8 cellular contexts compared by ENCODE assay signal in genomic region chr12:77133566-77133965, GRCh38.
A peak's percentile ranks its signal among the peaks of the same experiment; 100 is the strongest.
DNase-seq lines count a peak whose midpoint lies in the region; ATAC-seq and TF ChIP-seq lines count a peak whose summit lies in the region.

No MANE protein-coding gene starts in this region.

- CTCF ChIA-PET in mammary epithelial cell (lab: Charles Lee; ENCODE audit: low non-redundant PET), result no interaction called here

- WGBS in mammary epithelial cell (ENCODE audit: low coverage, missing lambda C conversion rate), result 17% methylated on average over 3 of the region's 3 CpGs

- no peak overlapping the region for H3K9ac ChIP-seq in mammary epithelial cell (ENCODE audit: insufficient read depth, low read length)

- no TSS peak for BruUV-seq in mammary epithelial cell (replicated peaks; lab: Mats Ljungman, UMichigan)

- H3K4me2 ChIP-seq in mammary epithelial cell (ENCODE audit: insufficient read depth, low read depth, low read length), result no peak overlapping the region

- no peak for ATAC-seq in lower lobe of right lung
- no peak for ATAC-seq in HG03095 (IDR thresholded peaks at IDR 0.05; ENCODE audit: unreplicated experiment)

- H3K27me3 ChIP-seq in mammary epithelial cell (ENCODE audit: insufficient read depth, low read length), result no peaks in the 10 kb centered on the region
- no peaks in the 10 kb centered on the region for H3K27me3 ChIP-seq in lower lobe of right lung (ENCODE audit: low read depth)

- H2AFZ ChIP-seq in mammary epithelial cell (ENCODE audit: low read depth, low read length), result no peak overlapping the region

- TF ChIP-seq CTCF in mammary epithelial cell (conservative IDR thresholded peaks at IDR 0.05 in 1 of 2, IDR thresholded peaks at IDR 0.05 in 1 of 2; ENCODE audit: extremely low read depth in 1 of 2, insufficient read depth in 1 of 2, low read depth in 1 of 2, low read length in 2 of 2), result no peak
- no peak for TF ChIP-seq CTCF in lower lobe of right lung (IDR thresholded peaks at IDR 0.05)

- H3K9me3 ChIP-seq in mammary epithelial cell (replicated peaks; ENCODE audit: insufficient read depth, low read length), result no peaks in the 10 kb centered on the region
- no peaks in the 10 kb centered on the region for H3K9me3 ChIP-seq in lower lobe of right lung

- H3K36me3 ChIP-seq in mammary epithelial cell (ENCODE audit: insufficient read depth, low read length), result no peaks in the 10 kb centered on the region
- no peaks in the 10 kb centered on the region for H3K36me3 ChIP-seq in lower lobe of right lung

- H3K4me1 ChIP-seq in mammary epithelial cell (ENCODE audit: insufficient read depth, low read length) (no peaks in the 10 kb centered on the region), lower lobe of right lung (no peaks in the 10 kb centered on the region)

- H4K20me1 ChIP-seq in mammary epithelial cell (ENCODE audit: insufficient read depth, low read length), result no peaks in the 10 kb centered on the region

- H3K4me3 ChIP-seq in mammary epithelial cell (replicated peaks in 1 of 3; ENCODE audit: insufficient read depth in 1 of 3, low read depth in 2 of 3, low read length in 3 of 3), result no peak overlapping the region
- no peak overlapping the region for H3K4me3 ChIP-seq in lower lobe of right lung

- in situ Hi-C loops in KBM-7 (cut with MboI; ENCODE audit: low pct_unique_long_range_greater_than_20kb, low sequenced_read_pairs) (no loop called here), mammary epithelial cell (cut with MboI; ENCODE audit: low sequenced_read_pairs in 2 of 2) (no loop called here)

- intact Hi-C loops in mammary epithelial cell (cut with micrococcal nuclease) (no loop called here), posterior vena cava (cut with DNase I) (no loop called here), lower lobe of right lung (cut with DNase I) (no loop called here)

- H3K27ac ChIP-seq in mammary epithelial cell (ENCODE audit: insufficient read depth, low read depth, low read length) (no peak overlapping the region), lower lobe of right lung (no peak overlapping the region)

- DNase-seq in activated CD4-positive, alpha-beta T cell treated with anti-CD3 and anti-CD28 coated beads for 48 hours, result peak; percentile 15
- no peak for DNase-seq in activated CD4-positive, alpha-beta T cell treated with anti-CD3 and anti-CD28 coated beads, Interleukin-2, amount 50 U/mL, for 4 hours
- DNase-seq in KBM-7, result peak; percentile 41
- peak; percentile 58 for DNase-seq in mammary epithelial cell
- peak; percentile 71 for DNase-seq in posterior vena cava (ENCODE audit: low spot score)
- no peak for DNase-seq in lower lobe of right lung
- no peak for DNase-seq in mesenteric fat pad (ENCODE audit: low spot score)

- H3K79me2 ChIP-seq in mammary epithelial cell (ENCODE audit: insufficient read depth, low read length), result no peaks in the 10 kb centered on the region

- dilution Hi-C loops in mammary epithelial cell (cut with HindIII; ENCODE audit: low sequenced_read_pairs), result no loop called here

Comparison
In these comparisons a context has a peak if more than half of its experiments do, and no peak if none do; other contexts are left out.
1. DNase-seq: peak in activated CD4-positive, alpha-beta T cell treated with anti-CD3 and anti-CD28 coated beads for 48 hours (single experiment), KBM-7 (single experiment), mammary epithelial cell (single experiment) and posterior vena cava (single experiment); none in activated CD4-positive, alpha-beta T cell treated with anti-CD3 and anti-CD28 coated beads, Interleukin-2, amount 50 U/mL, for 4 hours (0 of 2), lower lobe of right lung (single experiment) and mesenteric fat pad (single experiment).